8 cellular contexts compared by ENCODE assay signal in genomic region chr1:89046318-89047183, GRCh38. TPM values are rescaled to one million over a fixed set of nuclear protein-coding genes. Genes with fewer than 3 reads are reported as not detected.
DNase-seq lines count a peak whose midpoint lies in the region; ATAC-seq, FAIRE-seq and TF ChIP-seq lines count a peak whose summit lies in the region.
"Not testable (repeated sequence)": the region's sequence is repeated elsewhere in the genome, so short reads cannot be mapped to it uniquely, and the experiment has no call there.

No MANE protein-coding gene starts in this region.

- CTCF ChIA-PET in activated naive CD4-positive, alpha-beta T cell treated with anti-CD3 and anti-CD28 coated beads for 36 hours (lab: Charles Lee) = interaction anchor here (0.7 to 1.6 kb wide), 12 partner anchors 9 to 405 kb away, joined by 3 to 7 read pairs (median 3); partner anchors contain the start of genes GBP1, GBP3 and GBP5

- H3K4me3 ChIP-seq in fibroblast of the aortic adventitia (ENCODE audit: low read depth, low read length) = not testable (repeated sequence)

- H3K9me3 Mint-ChIP-seq in activated naive CD4-positive, alpha-beta T cell treated with anti-CD3 and anti-CD28 coated beads for 36 hours; stimulated activated memory B cell treated with anti-CD40 and anti-IgM and Interleukin-4, amounts not matched to agents 10 μg/mL and 1 μg/mL and 100 μg/mL, for 72 hours: not testable (repeated sequence)

- not testable (repeated sequence) for H3K27ac Mint-ChIP-seq in T-helper 17 cell; activated naive CD4-positive, alpha-beta T cell treated with anti-CD3 and anti-CD28 coated beads for 36 hours; stimulated activated memory B cell treated with anti-CD40 and anti-IgM and Interleukin-4, amounts not matched to agents 10 μg/mL and 1 μg/mL and 100 μg/mL, for 72 hours

- peak; percentile 74 for FAIRE-seq in GM12891 (lab: Jason Lieb, UNC)

- intact Hi-C loops in activated naive CD4-positive, alpha-beta T cell treated with anti-CD3 and anti-CD28 coated beads for 36 hours (cut with micrococcal nuclease) = loop anchor here (1.0 to 5.0 kb wide), 8 partner anchors 19 to 501 kb away; partner anchors contain the start of genes GBP1, GBP2 and GBP3

- not testable (repeated sequence) for H3K4me3 Mint-ChIP-seq in T-helper 17 cell; activated naive CD4-positive, alpha-beta T cell treated with anti-CD3 and anti-CD28 coated beads for 36 hours; stimulated activated memory B cell treated with anti-CD40 and anti-IgM and Interleukin-4, amounts not matched to agents 10 μg/mL and 1 μg/mL and 100 μg/mL, for 72 hours

- H3K27me3 Mint-ChIP-seq in T-helper 17 cell; activated naive CD4-positive, alpha-beta T cell treated with anti-CD3 and anti-CD28 coated beads for 36 hours (ENCODE audit: low read depth); stimulated activated memory B cell treated with anti-CD40 and anti-IgM and Interleukin-4, amounts not matched to agents 10 μg/mL and 1 μg/mL and 100 μg/mL, for 72 hours: not testable (repeated sequence)

- H3K9me3 ChIP-seq in T-helper 17 cell (ENCODE audit: control insufficient read depth, low read length, poor library complexity, severe bottlenecking) = not testable (repeated sequence)

- TF ChIP-seq CTCF in fibroblast of the aortic adventitia (IDR thresholded peaks at IDR 0.05; ENCODE audit: insufficient read depth, low read length) = not testable (repeated sequence)

- H3K4me1 Mint-ChIP-seq in T-helper 17 cell; stimulated activated memory B cell treated with anti-CD40 and anti-IgM and Interleukin-4, amounts not matched to agents 10 μg/mL and 1 μg/mL and 100 μg/mL, for 72 hours: not testable (repeated sequence)
- H3K4me1 Mint-ChIP-seq in activated naive CD4-positive, alpha-beta T cell treated with anti-CD3 and anti-CD28 coated beads for 36 hours (ENCODE audit: low read depth) = peaks cover 13% of the 10 kb centered on the region

- ATAC-seq in GM19463 (IDR thresholded peaks at IDR 0.05; ENCODE audit: unreplicated experiment) = peak; percentile 85
- peak; percentile 91 for ATAC-seq in HG02610 (IDR thresholded peaks at IDR 0.05; ENCODE audit: unreplicated experiment)
- ATAC-seq in HG03432 (IDR thresholded peaks at IDR 0.05; ENCODE audit: unreplicated experiment) = peak; percentile 78
- ATAC-seq in T-helper 17 cell = peak; percentile 47
- ATAC-seq in stimulated activated memory B cell treated with anti-CD40 and anti-IgM and Interleukin-4, amounts not matched to agents 10 μg/mL and 1 μg/mL and 100 μg/mL, for 72 hours = peak; percentile 69

- not testable (repeated sequence) for DNase-seq in GM12891 (ENCODE audit: insufficient read length, low spot score); T-helper 17 cell
- peak; percentile 24 for DNase-seq in activated naive CD4-positive, alpha-beta T cell treated with anti-CD3 and anti-CD28 coated beads for 36 hours
- DNase-seq in fibroblast of the aortic adventitia (ENCODE audit: low read depth) = peak; percentile 8

- not testable (repeated sequence) for TF ChIP-seq POLR2A in GM12891 (IDR thresholded peaks at IDR 0.05; ENCODE audit: low read depth, low read length)

- H3K36me3 Mint-ChIP-seq in T-helper 17 cell (ENCODE audit: low read depth) = not testable (repeated sequence)
- H3K36me3 Mint-ChIP-seq in activated naive CD4-positive, alpha-beta T cell treated with anti-CD3 and anti-CD28 coated beads for 36 hours (ENCODE audit: low read depth) = peaks cover 34% of the 10 kb centered on the region
- peaks cover 32% of the 10 kb centered on the region for H3K36me3 Mint-ChIP-seq in stimulated activated memory B cell treated with anti-CD40 and anti-IgM and Interleukin-4, amounts not matched to agents 10 μg/mL and 1 μg/mL and 100 μg/mL, for 72 hours

RNA-seq across cellular contexts. Expression of gene GBP1, which starts 18.5 kb away (rescaled TPM):
- 19.4 TPM for polyA plus RNA-seq in GM12891 (2012; ENCODE audit: low read depth, missing spikeins)
- total RNA-seq in T-helper 17 cell = 10 to 100 TPM; 27.3 to 29.4 TPM
- 10 to 100 TPM; 48.2 to 52.8 TPM for total RNA-seq in activated naive CD4-positive, alpha-beta T cell treated with anti-CD3 and anti-CD28 coated beads for 36 hours
- 16.7 and 49.2 TPM in 2 replicates for total RNA-seq in fibroblast of the aortic adventitia (ENCODE audit: low replicate concordance)

RNA-seq across cellular contexts. Expression of gene GBP3, which starts 23.9 kb away (rescaled TPM):
- 2.9 TPM for polyA plus RNA-seq in GM12891 (2012; ENCODE audit: low read depth, missing spikeins)
- total RNA-seq in T-helper 17 cell = 10 to 100 TPM; 18.3 to 21.9 TPM
- 1 to 10 TPM; 1.4 to 1.8 TPM for total RNA-seq in activated naive CD4-positive, alpha-beta T cell treated with anti-CD3 and anti-CD28 coated beads for 36 hours
- total RNA-seq in fibroblast of the aortic adventitia (ENCODE audit: low replicate concordance) = 28.6 and 65.3 TPM in 2 replicates

RNA-seq across cellular contexts. Expression of gene KYAT3, which starts 54.1 kb away (rescaled TPM):
- 21.2 TPM for polyA plus RNA-seq in GM12891 (2012; ENCODE audit: low read depth, missing spikeins)
- total RNA-seq in T-helper 17 cell = 10 to 100 TPM; 15.2 to 20.7 TPM
- total RNA-seq in activated naive CD4-positive, alpha-beta T cell treated with anti-CD3 and anti-CD28 coated beads for 36 hours = 10 to 100 TPM; 52.4 to 56.4 TPM
- total RNA-seq in fibroblast of the aortic adventitia (ENCODE audit: low replicate concordance) = 23.0 and 44.2 TPM in 2 replicates

RNA-seq across cellular contexts. Expression of gene RBMXL1, which starts 54.1 kb away (rescaled TPM):
- polyA plus RNA-seq in GM12891 (2012; ENCODE audit: low read depth, missing spikeins) = 9.6 TPM
- total RNA-seq in T-helper 17 cell (10 to 100 TPM; 20.5 to 25.5 TPM), fibroblast of the aortic adventitia (ENCODE audit: low replicate concordance) (13.7 and 15.8 TPM in 2 replicates)
- 10 to 100 TPM; 20.7 to 22.0 TPM for total RNA-seq in activated naive CD4-positive, alpha-beta T cell treated with anti-CD3 and anti-CD28 coated beads for 36 hours

Comparison
In these comparisons a context has a peak if more than half of its experiments do, and no peak if none do; other contexts are left out.
1. RNA of gene GBP3, which starts 23.9 kb away (total RNA-seq): 28.6 to 65.3 TPM in fibroblast of the aortic adventitia and 18.3 to 21.9 TPM in T-helper 17 cell; 1.4 to 1.8 TPM in activated naive CD4-positive, alpha-beta T cell treated with anti-CD3 and anti-CD28 coated beads for 36 hours; every median in the first group is over 4 times any median in the second.
2. Peak in every context shown above with its lines, with median percentiles within 50 percentile points of each other: ATAC-seq.